In genomic region chr3:126512026-126512425, GRCh38 we compare ENCODE assay signal across 1 cellular context.
TF ChIP-seq lines count a peak whose summit lies in the region.

No MANE protein-coding gene starts in this region.

TF ChIP-seq in HepG2, 621 proteins besides CTCF, POLR2A, EP300 and RAD21:
- TF ChIP-seq ZNF296 (CRISPR knock-in tag; conservative IDR thresholded peaks at IDR 0.05) (no peak), FUBP1 (CRISPR knock-in tag; IDR thresholded peaks at IDR 0.05; ENCODE audit: borderline replicate concordance) (no peak), ZNF772 (CRISPR knock-in tag; IDR thresholded peaks at IDR 0.05) (no peak), MBD4 (IDR thresholded peaks at IDR 0.05; ENCODE audit: borderline replicate concordance, low read length) (no peak), KDM3A (CRISPR knock-in tag; IDR thresholded peaks at IDR 0.05; ENCODE audit: low read depth) (no peak), ZNF660 (CRISPR knock-in tag; IDR thresholded peaks at IDR 0.05; ENCODE audit: borderline replicate concordance, low read depth) (no peak), ZNF691 (CRISPR knock-in tag; IDR thresholded peaks at IDR 0.05; ENCODE audit: borderline replicate concordance, low read depth) (no peak), MXD1 (CRISPR knock-in tag; IDR thresholded peaks at IDR 0.05) (no peak), REST (IDR thresholded peaks at IDR 0.05; ENCODE audit: borderline replicate concordance in 1 of 2, low read depth in 1 of 2, low read length in 2 of 2) (no peak), ZNF10 (CRISPR knock-in tag; IDR thresholded peaks at IDR 0.05; ENCODE audit: borderline replicate concordance, low read depth) (no peak), GZF1 (CRISPR knock-in tag; IDR thresholded peaks at IDR 0.05) (no peak), KLF6 (CRISPR knock-in tag; IDR thresholded peaks at IDR 0.05) (no peak), ZNF280D (CRISPR knock-in tag; IDR thresholded peaks at IDR 0.05) (no peak), PHF5A (CRISPR knock-in tag; IDR thresholded peaks at IDR 0.05; ENCODE audit: low read depth, unreplicated experiment) (no peak), PCBP1 (IDR thresholded peaks at IDR 0.05; ENCODE audit: borderline replicate concordance, low read depth, low read length) (no peak), PBX2 (CRISPR knock-in tag; IDR thresholded peaks at IDR 0.05) (no peak), ZNF703 (CRISPR knock-in tag; IDR thresholded peaks at IDR 0.05; ENCODE audit: borderline replicate concordance) (no peak)
